In genomic region chr21:43600642-43601397, GRCh38 we compare ENCODE assay signal across 13 cellular contexts. TPM values are rescaled to one million over a fixed set of nuclear protein-coding genes. Genes with fewer than 3 reads are reported as not detected.
DNase-seq lines count a peak whose midpoint lies in the region; ATAC-seq and TF ChIP-seq lines count a peak whose summit lies in the region.
"Had no signal": no experiment of that assay in that cellular context is flagged by ENCODE, and none has a peak within 500 bp of the region (broad histone marks: within the 10 kb centered on the region; RNA-seq: fewer than 3 reads in every experiment).

No MANE protein-coding gene starts in this region.

- H3K9me3 ChIP-seq in trophoblast cell (ENCODE audit: insufficient read depth, low read depth, low read length): peaks cover 13% of the 10 kb centered on the region
- H3K9me3 ChIP-seq in ascending aorta: no peaks in the 10 kb centered on the region

- ATAC-seq in GM21723 (IDR thresholded peaks at IDR 0.05; ENCODE audit: unreplicated experiment) (no peak), HG03139 (IDR thresholded peaks at IDR 0.05; ENCODE audit: unreplicated experiment) (no peak)

- H2BK5ac ChIP-seq in trophoblast cell (ENCODE audit: low read depth, low read length, poor library complexity): peak overlapping the region; percentile 68

- H3K18ac ChIP-seq in trophoblast cell (ENCODE audit: low read length): peak overlapping the region; percentile 76

- peak overlapping the region; percentile 78 for H2AK5ac ChIP-seq in trophoblast cell (ENCODE audit: low read length)

- peaks cover 45% of the 10 kb centered on the region for H3K79me1 ChIP-seq in trophoblast cell (ENCODE audit: low read length)

- H3K27me3 ChIP-seq in trophoblast cell (ENCODE audit: insufficient read depth, low read length) (no peaks in the 10 kb centered on the region), ascending aorta (no peaks in the 10 kb centered on the region)

- intact Hi-C loops in ascending aorta (cut with DNase I): no loop called here
- intact Hi-C loops in head of caudate nucleus (cut with DNase I): no loop called here

- H3K4ac ChIP-seq in trophoblast cell (ENCODE audit: low read depth, low read length): peak overlapping the region; percentile 71

- H2BK120ac ChIP-seq in trophoblast cell (ENCODE audit: insufficient read depth, low read length, poor library complexity): peak overlapping the region; percentile 75

- no peak overlapping the region for H4K12ac ChIP-seq in trophoblast cell (ENCODE audit: low read depth, low read length)

- no peak overlapping the region for H3K4me2 ChIP-seq in trophoblast cell (ENCODE audit: low read length)

- H4K91ac ChIP-seq in trophoblast cell (ENCODE audit: low read depth, low read length): peak overlapping the region; percentile 88

- no peak overlapping the region for H3K4me3 ChIP-seq in choroid plexus epithelial cell (ENCODE audit: low read depth, low read length)
- H3K4me3 ChIP-seq in trophoblast cell (ENCODE audit: low read depth, low read length): no peak overlapping the region
- no peak overlapping the region for H3K4me3 ChIP-seq in ascending aorta

- H2AFZ ChIP-seq in trophoblast cell (ENCODE audit: insufficient read depth, low read length, poor library complexity): no peak overlapping the region

- DNase-seq in HCEC 1CT (peak; percentile 95), NCI-H69 (lab: John Stamatoyannopoulos, UW) (peak; percentile 42), choroid plexus epithelial cell (ENCODE audit: low read depth) (peak; percentile 98), trophoblast cell (peak; percentile 62 to 87), ascending aorta (ENCODE audit: low spot score in 2 of 2) (no peak), head of caudate nucleus (no peak)
- DNase-seq: H7; NCI-H1092 treated with DMSO at 0.1 percent for 48 hours; nucleus accumbens; OCI-M1; stimulated activated CD4-positive, alpha-beta T cell treated with anti-CD3 and anti-CD28 coated beads, Interleukin-4, amount 100 ng/mL, for 4 hours had no signal

- H4K8ac ChIP-seq in trophoblast cell (ENCODE audit: low read depth, low read length): peak overlapping the region; percentile 76

- H3K36me3 ChIP-seq in trophoblast cell (ENCODE audit: control insufficient read depth in 1 of 2, insufficient read depth in 2 of 2, low read length in 2 of 2) (no peaks in the 10 kb centered on the region), ascending aorta (no peaks in the 10 kb centered on the region)

- no peak overlapping the region for H3K23ac ChIP-seq in trophoblast cell (ENCODE audit: low read length)

- H2BK12ac ChIP-seq in trophoblast cell (ENCODE audit: low read length): peak overlapping the region; percentile 70

- peak overlapping the region; percentile 74 for H3K14ac ChIP-seq in trophoblast cell (ENCODE audit: low read length)

- no peak for TF ChIP-seq CTCF in choroid plexus epithelial cell (conservative IDR thresholded peaks at IDR 0.05; ENCODE audit: low read depth, low read length)
- no peak for TF ChIP-seq CTCF in ascending aorta (IDR thresholded peaks at IDR 0.05)

- H3K79me2 ChIP-seq in trophoblast cell (ENCODE audit: control insufficient read depth, insufficient read depth, low read length, poor library complexity): peaks cover 2% of the 10 kb centered on the region

- H3K9ac ChIP-seq in trophoblast cell (ENCODE audit: low read length): no peak overlapping the region

- H3K4me1 ChIP-seq in trophoblast cell (ENCODE audit: control insufficient read depth in 1 of 2, insufficient read depth in 2 of 2, low read length in 2 of 2): peaks cover 21 to 26% of the 10 kb centered on the region in 2 experiments
- no peaks in the 10 kb centered on the region for H3K4me1 ChIP-seq in ascending aorta

- H3K27ac ChIP-seq in trophoblast cell (ENCODE audit: low read depth, low read length) (peak overlapping the region; percentile 89), ascending aorta (no peak overlapping the region)

- WGBS in trophoblast cell (ENCODE audit: extremely low coverage, insufficient coverage, insufficient read length): no CpG with 5 or more reads among the region's 12 CpGs

RNA-seq across cellular contexts. Expression of gene HSF2BP, which starts 58.5 kb away (rescaled TPM):
- 1.7 and 1.8 TPM in 2 replicates for polyA plus RNA-seq in trophoblast cell (2013)
- 0.75 TPM for total RNA-seq in ascending aorta

RNA-seq across cellular contexts. Expression of gene RRP1B, which starts 58.5 kb away (rescaled TPM):
- 14.3 and 14.8 TPM in 2 replicates for polyA plus RNA-seq in trophoblast cell (2013)
- total RNA-seq in ascending aorta: 10.6 TPM

Comparison
In these comparisons a context has a peak if more than half of its experiments do, and no peak if none do; other contexts are left out.
1. DNase-seq: peak in HCEC 1CT (single experiment), NCI-H69 (single experiment), choroid plexus epithelial cell (single experiment) and trophoblast cell (2 of 2); none in ascending aorta (0 of 2) and head of caudate nucleus (0 of 42).